Comparison of ENCODE assay signal across 10 cellular contexts in the genomic region with DNA sequence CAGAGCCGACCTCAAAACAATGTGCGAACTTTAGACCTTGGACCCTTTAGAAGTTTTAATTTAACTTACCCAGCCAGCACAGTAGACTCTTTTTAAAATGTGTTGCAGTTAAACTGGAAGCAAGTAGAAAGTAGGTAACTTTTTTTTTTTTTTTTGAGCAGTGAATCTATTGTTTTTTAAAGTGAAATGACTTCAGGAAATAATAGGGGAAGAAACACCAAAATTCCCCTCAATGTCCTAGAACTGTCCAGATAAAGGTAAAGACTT. TPM values are rescaled to one million over a fixed set of nuclear protein-coding genes. Genes with fewer than 3 reads are reported as not detected.
A peak's percentile ranks its signal among the peaks of the same experiment; 100 is the strongest.
DNase-seq lines count a peak whose midpoint lies in the region; ATAC-seq, FAIRE-seq and TF ChIP-seq lines count a peak whose summit lies in the region.
"Had no signal": no experiment of that assay in that cellular context is flagged by ENCODE, and none has a peak within 500 bp of the region (broad histone marks: within the 10 kb centered on the region; RNA-seq: fewer than 3 reads in every experiment).

No MANE protein-coding gene starts in this region.

- peaks cover 6 to 19% of the 10 kb centered on the region in 2 donors for H3K4me1 ChIP-seq in muscle layer of duodenum (ENCODE audit: control insufficient read depth in 1 of 2, insufficient read depth in 2 of 2, low read length in 2 of 2)

- H3K27ac ChIP-seq in KOPT-K1 (ENCODE audit: low read depth, low read length, poor library complexity, severe bottlenecking) = peak overlapping the region; percentile 94
- peak overlapping the region; percentile 82 for H3K27ac ChIP-seq in muscle layer of duodenum (ENCODE audit: low read length)

- H3K4me3 ChIP-seq in AG09309 (ENCODE audit: control insufficient read depth, low read depth, low read length) = peak overlapping the region; percentile 90
- H3K4me3 ChIP-seq in choroid plexus epithelial cell (ENCODE audit: low read depth, low read length) = peak overlapping the region; percentile 92
- peak overlapping the region; percentile 64 to 96 for H3K4me3 ChIP-seq in muscle layer of duodenum (ENCODE audit: low read depth in 1 of 2, low read length in 2 of 2)

- no peaks in the 10 kb centered on the region for H3K27me3 ChIP-seq in muscle layer of duodenum (ENCODE audit: low read depth, low read length)

- DNase-seq in AG09309 (ENCODE audit: low read depth) (no peak), choroid plexus epithelial cell (ENCODE audit: low read depth) (no peak), frontal cortex (ENCODE audit: low spot score in 2 of 2) (no peak)
- DNase-seq in activated CD4-positive, CD25-positive, alpha-beta regulatory T cell treated with anti-CD3 and anti-CD28 coated beads, Interleukin-2, amount 50 U/mL, for 72 hours = no peak
- DNase-seq: NCI-H1092 had no signal

- H3K36me3 ChIP-seq in KOPT-K1 (ENCODE audit: insufficient read depth, low read length) = peaks cover 3% of the 10 kb centered on the region; the same call in 1 of the 2 replicates
- peaks cover 0 to 15% of the 10 kb centered on the region in 2 donors for H3K36me3 ChIP-seq in muscle layer of duodenum (ENCODE audit: control insufficient read depth in 1 of 2, insufficient read depth in 2 of 2, low read length in 2 of 2)

- ATAC-seq in HG03139 (IDR thresholded peaks at IDR 0.05; ENCODE audit: unreplicated experiment) = no peak
- ATAC-seq in HG02870 (IDR thresholded peaks at IDR 0.05; ENCODE audit: unreplicated experiment) = no peak

- no peak for FAIRE-seq in frontal cortex (lab: Jason Lieb, UNC)
- FAIRE-seq: colon had no signal

- no peak for TF ChIP-seq CTCF in AG09309 (IDR thresholded peaks at IDR 0.05; ENCODE audit: control insufficient read depth, insufficient read depth, low read depth, low read length, missing control alignments)
- no peak for TF ChIP-seq CTCF in choroid plexus epithelial cell (conservative IDR thresholded peaks at IDR 0.05; ENCODE audit: low read depth, low read length)

- H3K9me3 ChIP-seq in KOPT-K1 (ENCODE audit: insufficient read depth, low read length, poor library complexity, severe bottlenecking) (no peaks in the 10 kb centered on the region), muscle layer of duodenum (ENCODE audit: control insufficient read depth in 1 of 2, low read length in 2 of 2) (no peaks in the 10 kb centered on the region)

RNA-seq across cellular contexts. Expression of a gene that starts 1.1 kb away (rescaled TPM):
- total RNA-seq in frontal cortex = 79.1 TPM
